Comparison of ENCODE assay signal across 12 cellular contexts in the genomic region with DNA sequence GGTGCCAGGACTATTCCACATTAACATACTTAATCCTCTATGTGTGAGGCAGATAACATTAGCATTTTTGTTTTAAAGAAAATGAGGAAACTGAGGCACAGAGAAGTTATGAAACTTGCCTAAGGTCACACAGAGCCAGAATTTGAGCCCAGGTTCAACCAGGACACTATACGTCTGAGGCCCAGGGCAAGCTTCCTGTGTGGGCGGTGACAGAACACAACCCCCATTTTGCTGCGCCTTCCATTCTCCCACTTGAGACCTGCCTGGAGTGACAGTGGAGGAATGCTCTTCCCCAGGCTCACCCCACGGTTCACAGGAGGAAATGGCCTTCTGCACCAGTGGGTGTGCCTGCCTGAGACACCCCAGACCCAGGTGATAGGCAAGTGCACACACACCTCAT.
DNase-seq lines count a peak whose midpoint lies in the region; ATAC-seq and TF ChIP-seq lines count a peak whose summit lies in the region.
"Had no signal": no experiment of that assay in that cellular context is flagged by ENCODE, and none has a peak within 500 bp of the region (broad histone marks: within the 10 kb centered on the region; RNA-seq: fewer than 3 reads in every experiment).

No MANE protein-coding gene starts in this region.

- H3K27ac ChIP-seq in KMS-11 = peak overlapping the region; percentile 24; the same call in 1 of the 2 replicates
- H3K27ac ChIP-seq in dorsolateral prefrontal cortex = peak overlapping the region in 55 of 59 donors; percentile 39 to 98 (median 91)
- H3K27ac ChIP-seq: SJSA1 had no signal

- H3K27me3 ChIP-seq in KMS-11 (ENCODE audit: insufficient read depth, low read depth) = no peaks in the 10 kb centered on the region
- H3K27me3 ChIP-seq in dorsolateral prefrontal cortex = no peaks in the 10 kb centered on the region

- H2AFZ ChIP-seq in KMS-11 (ENCODE audit: low read depth) = peak overlapping the region; percentile 81; the same call in 1 of the 2 replicates

- no peaks in the 10 kb centered on the region for H3K36me3 Mint-ChIP-seq in activated CD8-positive, alpha-beta memory T cell treated with anti-CD3 and anti-CD28 coated beads, Interleukin-2, amount 10 ng/mL, durations not matched to agents 7 days and 5 days
- no peaks in the 10 kb centered on the region for H3K36me3 Mint-ChIP-seq in Calu3 (ENCODE audit: insufficient read depth, unreplicated experiment)

- H3K79me2 ChIP-seq in KMS-11 (ENCODE audit: insufficient read depth, low read depth) = no peaks in the 10 kb centered on the region

- no TSS peak for BruUV-seq in Calu3 (replicated peaks; lab: Mats Ljungman, UMichigan)

- H3K27ac Mint-ChIP-seq in activated CD8-positive, alpha-beta memory T cell treated with anti-CD3 and anti-CD28 coated beads, Interleukin-2, amount 10 ng/mL, durations not matched to agents 7 days and 5 days = no peak overlapping the region
- no peak overlapping the region for H3K27ac Mint-ChIP-seq in stimulated activated naive CD8-positive, alpha-beta T cell treated with anti-CD3 and anti-CD28 coated beads, Interleukin-15, amount 100 ng/mL, for 72 hours
- H3K27ac Mint-ChIP-seq in Calu3 (ENCODE audit: unreplicated experiment) = no peak overlapping the region

- H3K4me2 ChIP-seq in KMS-11 = peak overlapping the region; percentile 73

- H3K4me3 Mint-ChIP-seq in activated CD8-positive, alpha-beta memory T cell treated with anti-CD3 and anti-CD28 coated beads, Interleukin-2, amount 10 ng/mL, durations not matched to agents 7 days and 5 days = peak overlapping the region; percentile 46
- peak overlapping the region; percentile 64 to 74 for H3K4me3 Mint-ChIP-seq in stimulated activated naive CD8-positive, alpha-beta T cell treated with anti-CD3 and anti-CD28 coated beads, Interleukin-15, amount 100 ng/mL, for 72 hours
- H3K4me3 Mint-ChIP-seq in Calu3 (ENCODE audit: low read depth, unreplicated experiment) = no peak overlapping the region

- peak overlapping the region; percentile 63; the same call in 1 of the 2 replicates for H3K9ac ChIP-seq in KMS-11

- no peak for ATAC-seq in activated CD8-positive, alpha-beta memory T cell treated with anti-CD3 and anti-CD28 coated beads, Interleukin-2, amount 10 ng/mL, durations not matched to agents 7 days and 5 days
- ATAC-seq in stimulated activated naive CD8-positive, alpha-beta T cell treated with anti-CD3 and anti-CD28 coated beads, Interleukin-15, amount 100 ng/mL, for 72 hours = no peak

- no peak overlapping the region for H3K4me3 ChIP-seq in KMS-11 (IDR thresholded peaks at IDR 0.05; ENCODE audit: insufficient read depth, low read depth, low read length)
- peak overlapping the region in 51 of 59 donors; percentile 13 to 85 (median 73) for H3K4me3 ChIP-seq in dorsolateral prefrontal cortex
- H3K4me3 ChIP-seq: SJSA1 had no signal

- no peak for TF ChIP-seq CTCF in KMS-11 (conservative IDR thresholded peaks at IDR 0.05; ENCODE audit: low read depth, low read length)
- TF ChIP-seq CTCF in dorsolateral prefrontal cortex (IDR thresholded peaks at IDR 0.05 in 54 of 56, conservative IDR thresholded peaks at IDR 0.05 in 2 of 56; ENCODE audit: low read depth in 1 of 56, partially characterized antibody in 56 of 56) = no peak
- no peak for TF ChIP-seq CTCF in Calu3 (IDR thresholded peaks at IDR 0.05; ENCODE audit: unreplicated experiment)

- no peaks in the 10 kb centered on the region for H4K20me1 ChIP-seq in KMS-11 (ENCODE audit: insufficient read depth)

- H3K27me3 Mint-ChIP-seq in activated CD8-positive, alpha-beta memory T cell treated with anti-CD3 and anti-CD28 coated beads, Interleukin-2, amount 10 ng/mL, durations not matched to agents 7 days and 5 days = peaks cover 2% of the 10 kb centered on the region
- peaks cover 13% of the 10 kb centered on the region for H3K27me3 Mint-ChIP-seq in stimulated activated naive CD8-positive, alpha-beta T cell treated with anti-CD3 and anti-CD28 coated beads, Interleukin-15, amount 100 ng/mL, for 72 hours
- peaks cover 24% of the 10 kb centered on the region for H3K27me3 Mint-ChIP-seq in Calu3 (ENCODE audit: unreplicated experiment)

- peaks cover 39% of the 10 kb centered on the region for H3K4me1 Mint-ChIP-seq in activated CD8-positive, alpha-beta memory T cell treated with anti-CD3 and anti-CD28 coated beads, Interleukin-2, amount 10 ng/mL, durations not matched to agents 7 days and 5 days
- peaks cover 42% of the 10 kb centered on the region for H3K4me1 Mint-ChIP-seq in stimulated activated naive CD8-positive, alpha-beta T cell treated with anti-CD3 and anti-CD28 coated beads, Interleukin-15, amount 100 ng/mL, for 72 hours
- peaks cover 15% of the 10 kb centered on the region for H3K4me1 Mint-ChIP-seq in Calu3 (ENCODE audit: low read depth, unreplicated experiment)

- intact Hi-C loops in dorsolateral prefrontal cortex (cut with DNase I) (no loop called here), Calu3 (cut with micrococcal nuclease; ENCODE audit: unreplicated experiment) (no loop called here)

- H3K9me3 Mint-ChIP-seq in activated CD8-positive, alpha-beta memory T cell treated with anti-CD3 and anti-CD28 coated beads, Interleukin-2, amount 10 ng/mL, durations not matched to agents 7 days and 5 days (ENCODE audit: low read depth) = no peaks in the 10 kb centered on the region
- H3K9me3 Mint-ChIP-seq in stimulated activated naive CD8-positive, alpha-beta T cell treated with anti-CD3 and anti-CD28 coated beads, Interleukin-15, amount 100 ng/mL, for 72 hours = no peaks in the 10 kb centered on the region
- no peaks in the 10 kb centered on the region for H3K9me3 Mint-ChIP-seq in Calu3 (ENCODE audit: low read depth, unreplicated experiment)

- CTCF ChIA-PET in activated CD8-positive, alpha-beta memory T cell treated with anti-CD3 and anti-CD28 coated beads, Interleukin-2, amount 10 ng/mL, durations not matched to agents 7 days and 5 days (lab: Charles Lee) = interaction anchor here (2.1 to 2.6 kb wide), 2 partner anchors 12 to 86 kb away, joined by 7 to 12 read pairs; no protein-coding TSS in a partner anchor
- CTCF ChIA-PET in Calu3 (lab: Charles Lee) = no interaction called here

- no peak for DNase-seq in activated CD8-positive, alpha-beta memory T cell treated with anti-CD3 and anti-CD28 coated beads, Interleukin-2, amount 10 ng/mL, durations not matched to agents 7 days and 5 days
- DNase-seq in activated CD8-positive, alpha-beta memory T cell treated with anti-CD3 and anti-CD28 coated beads, Interleukin-2, amount 50 U/mL, for 48 hours = no peak
- DNase-seq in dorsolateral prefrontal cortex (no peak), AG20443 (ENCODE audit: low spot score) (no peak), Calu3 (no peak)
- DNase-seq in stimulated activated naive CD8-positive, alpha-beta T cell treated with anti-CD3 and anti-CD28 coated beads, Interleukin-15, amount 100 ng/mL, for 72 hours = no peak
- no peak for DNase-seq in stimulated activated CD4-positive, alpha-beta T cell treated with anti-CD3 and anti-CD28 coated beads, Interleukin-4, amount 100 ng/mL, for 1 hour
- DNase-seq: NCI-H1436; NCI-H345; stimulated activated CD8-positive, alpha-beta memory T cell treated with anti-CD3 and anti-CD28 coated beads, Interleukin-4, amount 100 ng/mL, for 48 hours had no signal

- H3K36me3 ChIP-seq in KMS-11 (ENCODE audit: insufficient read depth) = no peaks in the 10 kb centered on the region
- H3K36me3 ChIP-seq: SJSA1 had no signal

- H3K4me1 ChIP-seq in KMS-11 (ENCODE audit: low read depth, poor library complexity, severe bottlenecking) = peaks cover 30% of the 10 kb centered on the region
